9 cellular contexts compared by ENCODE assay signal in the genomic region with DNA sequence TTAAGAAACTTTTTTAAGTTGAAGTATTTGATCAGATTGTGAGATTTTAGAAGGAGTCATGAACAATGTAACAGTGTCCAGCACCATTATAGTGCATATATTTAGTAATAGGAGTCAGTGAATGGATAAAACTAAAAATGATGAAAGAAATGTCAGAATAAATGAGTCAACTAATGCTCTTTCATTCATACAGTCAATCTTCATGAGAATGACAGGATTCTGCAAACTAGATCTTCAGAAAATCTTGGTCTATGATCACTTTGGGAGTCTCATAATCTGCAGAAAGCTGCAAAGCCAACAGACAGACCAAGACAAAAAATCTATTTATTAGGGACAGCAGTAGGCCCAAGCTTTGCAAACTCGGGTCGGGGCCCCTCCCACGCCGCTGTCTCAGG. TPM values are rescaled to one million over a fixed set of nuclear protein-coding genes. Genes with fewer than 3 reads are reported as not detected.
A peak's percentile ranks its signal among the peaks of the same experiment; 100 is the strongest.
DNase-seq lines count a peak whose midpoint lies in the region; TF ChIP-seq lines count a peak whose summit lies in the region.
"Had no signal": no experiment of that assay in that cellular context is flagged by ENCODE, and none has a peak within 500 bp of the region (broad histone marks: within the 10 kb centered on the region; RNA-seq: fewer than 3 reads in every experiment).

No MANE protein-coding gene starts in this region.

- H3K27me3 Mint-ChIP-seq in T-helper 1 cell treated with Interleukin-12 subunit alpha and Interleukin-12 subunit beta and Interleukin-4 antibody, amounts not matched to agents 30 μg/mL and 1 μg/mL, for 36 hours (ENCODE audit: low read depth), result peaks cover 21% of the 10 kb centered on the region

- H3K9ac ChIP-seq in stomach smooth muscle (ENCODE audit: low read length in 2 of 2), result peak overlapping the region in 1 of 2 donors; percentile 95

- no peaks in the 10 kb centered on the region for H3K9me3 Mint-ChIP-seq in T-helper 1 cell treated with Interleukin-12 subunit alpha and Interleukin-12 subunit beta and Interleukin-4 antibody, amounts not matched to agents 30 μg/mL and 1 μg/mL, for 36 hours

- H3K27ac Mint-ChIP-seq in T-helper 1 cell treated with Interleukin-12 subunit alpha and Interleukin-12 subunit beta and Interleukin-4 antibody, amounts not matched to agents 30 μg/mL and 1 μg/mL, for 36 hours, result peak overlapping the region; percentile 42

- H3K27me3 ChIP-seq in kidney epithelial cell (ENCODE audit: control insufficient read depth, insufficient read depth, low read length), result no peaks in the 10 kb centered on the region
- no peaks in the 10 kb centered on the region for H3K27me3 ChIP-seq in stomach smooth muscle (ENCODE audit: control insufficient read depth in 1 of 2, insufficient read depth in 2 of 2, low read length in 2 of 2)

- no peak for TF ChIP-seq CTCF in kidney epithelial cell (IDR thresholded peaks at IDR 0.05; ENCODE audit: insufficient read depth, low read length, poor library complexity, severe bottlenecking)
- no peak for TF ChIP-seq CTCF in GM13977 (IDR thresholded peaks at IDR 0.05; ENCODE audit: extremely low read depth, insufficient read depth, missing control alignments)

- DNase-seq in T-helper 1 cell, result no peak
- no peak for DNase-seq in kidney epithelial cell (ENCODE audit: low read depth)
- no peak for DNase-seq in GM13977 (ENCODE audit: low spot score)
- DNase-seq in kidney glomerular epithelial cell (lab: John Stamatoyannopoulos, UW), result no peak
- DNase-seq in effector CD4-positive, alpha-beta T cell, result no peak

- in situ Hi-C loops in GM13977 (cut with MboI; ENCODE audit: low pct_unique_long_range_greater_than_20kb, low sequenced_read_pairs, unreplicated experiment), result no loop called here

- H3K4me3 ChIP-seq in kidney epithelial cell (ENCODE audit: low read depth, low read length) (peak overlapping the region; percentile 41), stomach smooth muscle (ENCODE audit: low read length in 2 of 2) (peak overlapping the region; percentile 79 to 92)

- peaks cover 10% of the 10 kb centered on the region for H3K4me1 Mint-ChIP-seq in T-helper 1 cell treated with Interleukin-12 subunit alpha and Interleukin-12 subunit beta and Interleukin-4 antibody, amounts not matched to agents 30 μg/mL and 1 μg/mL, for 36 hours (ENCODE audit: low read depth)

- H3K36me3 ChIP-seq in kidney epithelial cell (ENCODE audit: control insufficient read depth, insufficient read depth, low read length) (no peaks in the 10 kb centered on the region), stomach smooth muscle (ENCODE audit: control insufficient read depth in 2 of 2, insufficient read depth in 2 of 2, low read length in 2 of 2) (no peaks in the 10 kb centered on the region)

- no peaks in the 10 kb centered on the region for H3K9me3 ChIP-seq in stomach smooth muscle (ENCODE audit: control insufficient read depth in 2 of 2, low read length in 2 of 2)

- H3K4me1 ChIP-seq in stomach smooth muscle (ENCODE audit: control insufficient read depth, insufficient read depth, low read length), result peaks cover 3% of the 10 kb centered on the region

- peak overlapping the region; percentile 95 for H3K27ac ChIP-seq in angular gyrus (ENCODE audit: low read depth, low read length)
- no peak overlapping the region for H3K27ac ChIP-seq in stomach smooth muscle (ENCODE audit: low read length)
- H3K27ac ChIP-seq: 22Rv1 had no signal

- H3K36me3 Mint-ChIP-seq in T-helper 1 cell treated with Interleukin-12 subunit alpha and Interleukin-12 subunit beta and Interleukin-4 antibody, amounts not matched to agents 30 μg/mL and 1 μg/mL, for 36 hours (ENCODE audit: low read depth), result peaks cover 5% of the 10 kb centered on the region

- peak overlapping the region; percentile 35 for H3K4me3 Mint-ChIP-seq in T-helper 1 cell treated with Interleukin-12 subunit alpha and Interleukin-12 subunit beta and Interleukin-4 antibody, amounts not matched to agents 30 μg/mL and 1 μg/mL, for 36 hours

RNA-seq across cellular contexts. Expression of gene RNLS, which starts 0.7 kb away (rescaled TPM):
- total RNA-seq in kidney epithelial cell, result 24.7 and 25.9 TPM in 2 replicates

RNA-seq across cellular contexts. Expression of gene LIPJ, which starts 4.2 kb away (rescaled TPM):
- total RNA-seq in kidney epithelial cell, result 0.08 TPM in 1 of 2 replicates, not detected in the other
